In genomic region chr5:153357493-153358112, GRCh38 we compare ENCODE assay signal across 17 cellular contexts.
DNase-seq lines count a peak whose midpoint lies in the region; ATAC-seq, FAIRE-seq and TF ChIP-seq lines count a peak whose summit lies in the region.
"Had no signal": no experiment of that assay in that cellular context is flagged by ENCODE, and none has a peak within 500 bp of the region (broad histone marks: within the 10 kb centered on the region; RNA-seq: fewer than 3 reads in every experiment).

No MANE protein-coding gene starts in this region.

- H3K4me1 ChIP-seq in ACC112 (ENCODE audit: control insufficient read depth, insufficient read depth, low read length, unreplicated experiment): no peaks in the 10 kb centered on the region
- H3K4me1 ChIP-seq in GM12878 (ENCODE audit: control insufficient read depth, insufficient read depth, low read length): peaks cover 18% of the 10 kb centered on the region
- no peaks in the 10 kb centered on the region for H3K4me1 ChIP-seq in BE2C

- peaks cover 18% of the 10 kb centered on the region for H3K4me1 Mint-ChIP-seq in activated naive CD8-positive, alpha-beta T cell (ENCODE audit: low read depth)
- peaks cover 16% of the 10 kb centered on the region for H3K4me1 Mint-ChIP-seq in activated naive CD8-positive, alpha-beta T cell treated with anti-CD3 and anti-CD28 coated beads for 36 hours

- no peak overlapping the region for H3K4me2 ChIP-seq in GM12878 (ENCODE audit: control insufficient read depth, insufficient read depth)

- TF ChIP-seq CTCF in GM12878 (IDR thresholded peaks at IDR 0.05 in 2 of 3, conservative IDR thresholded peaks at IDR 0.05 in 1 of 3; ENCODE audit: control insufficient read depth in 2 of 3, extremely low read depth in 1 of 3, insufficient read depth in 1 of 3, low read depth in 3 of 3, low read length in 3 of 3) (no peak), BE2C (IDR thresholded peaks at IDR 0.05; ENCODE audit: low read depth, low read length) (no peak)

- H3K9ac ChIP-seq in GM12878 (ENCODE audit: control insufficient read depth, insufficient read depth, low read length): no peak overlapping the region
- H3K9ac ChIP-seq: BLaER1 treated with 17β-estradiol and CSF1 and Interleukin-3, amounts not matched to agents 10 nM and 100 nM; GM23248 had no signal

- H3K9me3 Mint-ChIP-seq in activated naive CD8-positive, alpha-beta T cell (ENCODE audit: low read depth): peaks cover 8% of the 10 kb centered on the region
- H3K9me3 Mint-ChIP-seq in activated naive CD8-positive, alpha-beta T cell treated with anti-CD3 and anti-CD28 coated beads for 36 hours: peaks cover 12% of the 10 kb centered on the region

- CTCF ChIA-PET in GM12878 (lab: Yijun Ruan, JAX): no interaction called here

- H3K27ac ChIP-seq in ACC112 (ENCODE audit: low read depth, low read length): no peak overlapping the region
- 0 out of 2 replicates have a peak overlapping the region, but pooled peaks have one; percentile 10 for H3K27ac ChIP-seq in GM12878 (ENCODE audit: control insufficient read depth, insufficient read depth)
- H3K27ac ChIP-seq: BLaER1 treated with 17β-estradiol and CSF1 and Interleukin-3, amounts not matched to agents 10 nM and 100 nM; GM23248 had no signal

- no peak for TF ChIP-seq RAD21 in GM12878 (IDR thresholded peaks at IDR 0.05; ENCODE audit: insufficient read depth, low read depth, low read length)

- H3K27ac Mint-ChIP-seq in activated naive CD8-positive, alpha-beta T cell: peak overlapping the region; percentile 17
- no peak overlapping the region for H3K27ac Mint-ChIP-seq in activated naive CD8-positive, alpha-beta T cell treated with anti-CD3 and anti-CD28 coated beads for 36 hours
- H3K27ac Mint-ChIP-seq: CD8-positive, alpha-beta T cell had no signal

- no peak for TF ChIP-seq EP300 in GM12878 (IDR thresholded peaks at IDR 0.05; ENCODE audit: borderline replicate concordance in 1 of 2, control insufficient read depth in 1 of 2, low read depth in 2 of 2, low read length in 2 of 2)

- FAIRE-seq in GM12878 (lab: Jason Lieb, UNC): no peak
- FAIRE-seq: H54 had no signal

- H3K4me3 Mint-ChIP-seq in activated naive CD8-positive, alpha-beta T cell: no peak overlapping the region
- no peak overlapping the region for H3K4me3 Mint-ChIP-seq in activated naive CD8-positive, alpha-beta T cell treated with anti-CD3 and anti-CD28 coated beads for 36 hours
- H3K4me3 Mint-ChIP-seq: CD8-positive, alpha-beta T cell had no signal

- TF ChIP-seq POLR2A in GM12878 (IDR thresholded peaks at IDR 0.05; ENCODE audit: low read depth, low read length): no peak

- in situ Hi-C loops in GM12878 (cut with MboI): no loop called here

- peaks cover 4% of the 10 kb centered on the region for H3K27me3 Mint-ChIP-seq in activated naive CD8-positive, alpha-beta T cell
- peaks cover 18% of the 10 kb centered on the region for H3K27me3 Mint-ChIP-seq in activated naive CD8-positive, alpha-beta T cell treated with anti-CD3 and anti-CD28 coated beads for 36 hours

- no peaks in the 10 kb centered on the region for H3K36me3 Mint-ChIP-seq in activated naive CD8-positive, alpha-beta T cell
- no peaks in the 10 kb centered on the region for H3K36me3 Mint-ChIP-seq in activated naive CD8-positive, alpha-beta T cell treated with anti-CD3 and anti-CD28 coated beads for 36 hours
- H3K36me3 Mint-ChIP-seq: CD8-positive, alpha-beta T cell had no signal

- POLR2A ChIA-PET in GM12878 (lab: Charles Lee): no interaction called here

- intact Hi-C loops in GM12878 (cut with micrococcal nuclease; ENCODE audit: unreplicated experiment): no loop called here

- peaks cover 1% of the 10 kb centered on the region; the same call in 1 of the 3 replicates for H3K9me3 ChIP-seq in GM12878 (replicated peaks; ENCODE audit: control insufficient read depth, insufficient read depth, low read length)
- H3K9me3 ChIP-seq in BE2C: no peaks in the 10 kb centered on the region
- H3K9me3 ChIP-seq: BLaER1 treated with 17β-estradiol and CSF1 and Interleukin-3, amounts not matched to agents 10 nM and 100 nM had no signal

- H3K36me3 ChIP-seq in ACC112 (ENCODE audit: insufficient read depth, low read length) (no peaks in the 10 kb centered on the region), GM12878 (ENCODE audit: control insufficient read depth in 2 of 2, insufficient read depth in 2 of 2, low read length in 1 of 2) (no peaks in the 10 kb centered on the region), BE2C (no peaks in the 10 kb centered on the region)
- H3K36me3 ChIP-seq: BLaER1 treated with 17β-estradiol and CSF1 and Interleukin-3, amounts not matched to agents 10 nM and 100 nM had no signal

- DNase-seq in activated naive CD8-positive, alpha-beta T cell treated with anti-CD3 and anti-CD28 coated beads for 36 hours: no peak
- DNase-seq in GM12878 (ENCODE audit: low read depth, low spot score) (no peak), BE2C (no peak), amygdala (lab: John Stamatoyannopoulos, UW) (no peak)
- DNase-seq: Calu3; CD8-positive, alpha-beta T cell; DND-41; EL; GM23248; HCEC 1CT; Karpas-422 had no signal

- H3K79me2 ChIP-seq in ACC112 (ENCODE audit: control insufficient read depth, insufficient read depth, low read length, unreplicated experiment) (no peaks in the 10 kb centered on the region), GM12878 (ENCODE audit: control insufficient read depth, insufficient read depth, low read length) (no peaks in the 10 kb centered on the region)

- H2AFZ ChIP-seq in ACC112 (ENCODE audit: low read length, unreplicated experiment): peak overlapping the region; percentile 67
- 0 out of 2 replicates have a peak overlapping the region, but pooled peaks have one; percentile 49 for H2AFZ ChIP-seq in GM12878 (ENCODE audit: control insufficient read depth, low read depth, low read length)
- H2AFZ ChIP-seq: GM23248 had no signal

- H4K20me1 ChIP-seq in GM12878 (ENCODE audit: control insufficient read depth, insufficient read depth): no peaks in the 10 kb centered on the region
- H4K20me1 ChIP-seq: BLaER1 treated with 17β-estradiol and CSF1 and Interleukin-3, amounts not matched to agents 10 nM and 100 nM had no signal

- ATAC-seq in HG02759 (IDR thresholded peaks at IDR 0.05; ENCODE audit: unreplicated experiment): peak; percentile 11
- ATAC-seq in GM12878: no peak
- ATAC-seq in HG03571 (IDR thresholded peaks at IDR 0.05; ENCODE audit: unreplicated experiment): no peak
- ATAC-seq: CD8-positive, alpha-beta T cell had no signal

- BruUV-seq in GM12878 (replicated peaks; lab: Mats Ljungman, UMichigan): no TSS peak

- H3K27me3 ChIP-seq in ACC112 (ENCODE audit: insufficient read depth, low read length) (no peaks in the 10 kb centered on the region), GM12878 (replicated peaks in 1 of 2; ENCODE audit: control insufficient read depth in 2 of 2, insufficient read depth in 2 of 2, low read length in 1 of 2) (no peaks in the 10 kb centered on the region), BE2C (no peaks in the 10 kb centered on the region)
- H3K27me3 ChIP-seq: BLaER1 treated with 17β-estradiol and CSF1 and Interleukin-3, amounts not matched to agents 10 nM and 100 nM had no signal

- SMC1A ChIA-PET in GM12878 (lab: Charles Lee; ENCODE audit: uncharacterized antibody, unreplicated experiment): interaction anchor here (0.8 to 1.2 kb wide), 5 partner anchors 8 to 122 kb away, joined by 3 read pairs; no protein-coding TSS in a partner anchor

- RAD21 ChIA-PET in GM12878 (lab: Charles Lee; ENCODE audit: unreplicated experiment): no interaction called here

- 79% methylated on average over 3 of the region's 3 CpGs for whole genome bisulfite sequencing in GM12878 (ENCODE audit: insufficient coverage, insufficient replicate concordance, low lambda C conversion rate, missing lambda C conversion rate)

- no peak overlapping the region for H3K4me3 ChIP-seq in ACC112 (ENCODE audit: low read depth, low read length)
- H3K4me3 ChIP-seq in GM12878: no peak overlapping the region
- no peak overlapping the region for H3K4me3 ChIP-seq in BE2C (ENCODE audit: low read depth, low read length)
- H3K4me3 ChIP-seq: BLaER1 treated with 17β-estradiol and CSF1 and Interleukin-3, amounts not matched to agents 10 nM and 100 nM had no signal

TF ChIP-seq in GM12878, 131 proteins besides CTCF, POLR2A, EP300 and RAD21 (continues in another document):
- TF ChIP-seq ETV6 (conservative IDR thresholded peaks at IDR 0.05 in 1 of 2, IDR thresholded peaks at IDR 0.05 in 1 of 2; ENCODE audit: borderline replicate concordance in 1 of 2, low read depth in 1 of 2) (no peak), ZBTB11 (CRISPR knock-in tag; IDR thresholded peaks at IDR 0.05) (no peak), STAT3 (IDR thresholded peaks at IDR 0.05; ENCODE audit: low read depth, low read length) (no peak), ELK1 (IDR thresholded peaks at IDR 0.05; ENCODE audit: low read depth, low read length) (no peak), JUNB (IDR thresholded peaks at IDR 0.05) (no peak)
